In the genomic region with DNA sequence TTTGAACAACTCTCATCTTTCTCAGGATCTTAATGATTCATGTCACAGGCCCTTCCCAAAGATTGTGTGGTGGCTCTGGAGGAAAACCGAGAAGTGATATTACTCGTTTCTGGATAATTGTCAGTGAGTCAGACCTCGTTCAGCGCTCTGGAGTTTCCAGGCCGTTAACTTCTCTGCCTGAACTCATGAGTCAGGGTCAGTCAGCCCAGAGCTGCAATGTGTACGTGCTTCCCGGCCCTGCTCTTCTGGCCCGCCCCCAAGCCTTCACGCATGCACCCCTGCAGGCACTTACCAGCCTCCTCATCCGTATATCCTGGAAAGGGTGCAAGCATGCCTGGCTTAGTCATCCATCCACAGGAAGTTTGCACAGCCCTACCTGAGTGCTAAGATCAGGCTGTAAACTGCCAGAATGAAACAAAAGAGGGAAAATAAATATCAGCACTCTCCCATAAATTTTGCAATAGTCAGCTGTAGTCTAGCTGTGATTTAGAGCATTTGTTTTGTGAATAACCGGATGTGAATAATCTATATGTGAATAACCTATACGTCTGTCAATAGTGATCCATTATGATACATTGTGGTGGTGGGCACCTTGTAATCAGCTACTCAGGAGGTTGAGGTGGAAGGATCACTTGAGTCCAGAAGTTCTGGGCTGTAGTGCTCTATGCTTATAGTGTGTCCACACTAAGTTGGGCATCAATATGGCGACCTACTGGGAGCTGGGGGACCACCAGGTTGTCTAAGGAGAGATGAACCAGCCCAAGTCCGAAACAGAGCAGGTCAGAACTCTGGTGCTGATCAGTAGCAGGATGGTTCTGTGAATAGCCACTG, we compare ENCODE assay signal across 1 cellular context.
TF ChIP-seq lines count a peak whose summit lies in the region.

No MANE protein-coding gene starts in this region.

TF ChIP-seq in SK-N-SH treated with all-trans-retinoic acid at 6 μM for 48 hours, 23 proteins besides CTCF, POLR2A, EP300 and RAD21 (continued from another document):
- TF ChIP-seq, protein P1, sequence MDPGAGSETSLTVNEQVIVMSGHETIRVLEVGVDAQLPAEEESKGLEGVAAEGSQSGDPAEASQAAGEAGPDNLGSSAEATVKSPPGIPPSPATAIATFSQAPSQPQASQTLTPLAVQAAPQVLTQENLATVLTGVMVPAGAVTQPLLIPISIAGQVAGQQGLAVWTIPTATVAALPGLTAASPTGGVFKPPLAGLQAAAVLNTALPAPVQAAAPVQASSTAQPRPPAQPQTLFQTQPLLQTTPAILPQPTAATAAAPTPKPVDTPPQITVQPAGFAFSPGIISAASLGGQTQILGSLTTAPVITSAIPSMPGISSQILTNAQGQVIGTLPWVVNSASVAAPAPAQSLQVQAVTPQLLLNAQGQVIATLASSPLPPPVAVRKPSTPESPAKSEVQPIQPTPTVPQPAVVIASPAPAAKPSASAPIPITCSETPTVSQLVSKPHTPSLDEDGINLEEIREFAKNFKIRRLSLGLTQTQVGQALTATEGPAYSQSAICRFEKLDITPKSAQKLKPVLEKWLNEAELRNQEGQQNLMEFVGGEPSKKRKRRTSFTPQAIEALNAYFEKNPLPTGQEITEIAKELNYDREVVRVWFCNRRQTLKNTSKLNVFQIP (CRISPR knock-in tag; IDR thresholded peaks at IDR 0.05; ENCODE audit: borderline replicate concordance, low read depth), result peak; percentile 32; the same call in 1 of the 2 replicates
- TF ChIP-seq, protein P2, sequence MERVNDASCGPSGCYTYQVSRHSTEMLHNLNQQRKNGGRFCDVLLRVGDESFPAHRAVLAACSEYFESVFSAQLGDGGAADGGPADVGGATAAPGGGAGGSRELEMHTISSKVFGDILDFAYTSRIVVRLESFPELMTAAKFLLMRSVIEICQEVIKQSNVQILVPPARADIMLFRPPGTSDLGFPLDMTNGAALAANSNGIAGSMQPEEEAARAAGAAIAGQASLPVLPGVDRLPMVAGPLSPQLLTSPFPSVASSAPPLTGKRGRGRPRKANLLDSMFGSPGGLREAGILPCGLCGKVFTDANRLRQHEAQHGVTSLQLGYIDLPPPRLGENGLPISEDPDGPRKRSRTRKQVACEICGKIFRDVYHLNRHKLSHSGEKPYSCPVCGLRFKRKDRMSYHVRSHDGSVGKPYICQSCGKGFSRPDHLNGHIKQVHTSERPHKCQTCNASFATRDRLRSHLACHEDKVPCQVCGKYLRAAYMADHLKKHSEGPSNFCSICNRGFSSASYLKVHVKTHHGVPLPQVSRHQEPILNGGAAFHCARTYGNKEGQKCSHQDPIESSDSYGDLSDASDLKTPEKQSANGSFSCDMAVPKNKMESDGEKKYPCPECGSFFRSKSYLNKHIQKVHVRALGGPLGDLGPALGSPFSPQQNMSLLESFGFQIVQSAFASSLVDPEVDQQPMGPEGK (CRISPR knock-in tag; IDR thresholded peaks at IDR 0.05; ENCODE audit: borderline replicate concordance), result no peak
